17 cellular contexts compared by ENCODE assay signal in the genomic region with DNA sequence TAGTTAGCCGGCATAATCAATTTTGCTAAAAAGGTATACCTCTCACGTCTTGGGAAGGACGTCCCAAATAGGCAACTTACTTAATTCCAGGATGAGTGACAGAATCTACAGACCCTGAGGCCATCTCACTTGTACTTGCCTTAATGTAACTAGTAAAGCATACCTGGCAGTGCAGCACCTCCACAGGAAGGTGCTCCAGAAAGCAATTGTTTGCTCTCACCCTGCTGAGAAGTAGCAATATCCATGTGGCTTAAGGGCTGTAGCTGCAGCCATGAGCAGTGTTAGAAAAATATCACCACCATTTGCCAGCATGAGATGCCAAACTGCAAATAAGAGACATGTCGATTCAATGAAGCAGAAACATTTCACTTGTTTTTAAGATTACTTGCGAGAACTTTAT.
DNase-seq lines count a peak whose midpoint lies in the region; ATAC-seq and TF ChIP-seq lines count a peak whose summit lies in the region.
"Had no signal": no experiment of that assay in that cellular context is flagged by ENCODE, and none has a peak within 500 bp of the region (broad histone marks: within the 10 kb centered on the region; RNA-seq: fewer than 3 reads in every experiment).

No MANE protein-coding gene starts in this region.

- no peaks in the 10 kb centered on the region for H3K4me1 Mint-ChIP-seq in T-helper 17 cell

- DNase-seq in Ammon's horn (ENCODE audit: low spot score) (peak; percentile 6), DMS79 treated with DMSO at 0.1 percent for 48 hours (lab: John Stamatoyannopoulos, UW) (peak; percentile 92), NCI-H345 (lab: John Stamatoyannopoulos, UW) (peak; percentile 83), iPS-NIHi7 (ENCODE audit: extremely low spot score) (peak; percentile 22), NCI-H1436 treated with DMSO at 0.1 percent for 48 hours (lab: John Stamatoyannopoulos, UW) (no peak), lower leg skin (ENCODE audit: low spot score in 2 of 2) (no peak), T-helper 17 cell (no peak)
- no peak for DNase-seq in activated CD8-positive, alpha-beta memory T cell treated with anti-CD3 and anti-CD28 coated beads for 24 hours
- DNase-seq: activated naive CD8-positive, alpha-beta T cell treated with anti-CD3 and anti-CD28 coated beads, Interleukin-2, amount 50 U/mL, for 24 hours; GF-D8; left lung; NCI-H187; pancreas; PC-9; T1000 had no signal

- no peak for TF ChIP-seq POLR2A in lower leg skin (IDR thresholded peaks at IDR 0.05)

- no peak for ATAC-seq in T-helper 17 cell
- ATAC-seq: activated naive CD8-positive, alpha-beta T cell treated with anti-CD3 and anti-CD28 coated beads, Interleukin-2, amount 50 U/mL, for 24 hours; esophagus mucosa; GM12878 had no signal

- TF ChIP-seq CTCF in lower leg skin (IDR thresholded peaks at IDR 0.05): no peak

- intact Hi-C loops in lower leg skin (cut with DNase I; ENCODE audit: low total_unique reads): no loop called here

- no peak overlapping the region for H3K4me3 ChIP-seq in lower leg skin (ENCODE audit: low read depth, poor library complexity, severe bottlenecking)
- H3K4me3 ChIP-seq: GM12878, left lung, pancreas, PC-9 had no signal

- peaks cover 19% of the 10 kb centered on the region for H3K27me3 Mint-ChIP-seq in T-helper 17 cell

- 42 to 50% methylated on average over 5 of the region's 5 CpGs for WGBS in lower leg skin, 2 donors

- no peak overlapping the region for H3K27ac Mint-ChIP-seq in T-helper 17 cell

- no peaks in the 10 kb centered on the region for H3K9me3 ChIP-seq in T-helper 17 cell (ENCODE audit: control insufficient read depth, low read length, poor library complexity, severe bottlenecking)
- H3K9me3 ChIP-seq: left lung, pancreas had no signal

- H3K4me3 Mint-ChIP-seq in T-helper 17 cell: no peak overlapping the region

- H3K36me3 Mint-ChIP-seq in T-helper 17 cell (ENCODE audit: low read depth): no peaks in the 10 kb centered on the region

Comparison
In these comparisons a context has a peak if more than half of its experiments do, and no peak if none do; other contexts are left out.
1. DNase-seq: peak in Ammon's horn (single experiment), DMS79 treated with DMSO at 0.1 percent for 48 hours (single experiment), NCI-H345 (single experiment) and iPS-NIHi7 (single experiment); none in NCI-H1436 treated with DMSO at 0.1 percent for 48 hours (single experiment), lower leg skin (0 of 2), activated CD8-positive, alpha-beta memory T cell treated with anti-CD3 and anti-CD28 coated beads for 24 hours (single experiment) and T-helper 17 cell (0 of 3).